Comparison of ENCODE assay signal across 15 cellular contexts in the genomic region with DNA sequence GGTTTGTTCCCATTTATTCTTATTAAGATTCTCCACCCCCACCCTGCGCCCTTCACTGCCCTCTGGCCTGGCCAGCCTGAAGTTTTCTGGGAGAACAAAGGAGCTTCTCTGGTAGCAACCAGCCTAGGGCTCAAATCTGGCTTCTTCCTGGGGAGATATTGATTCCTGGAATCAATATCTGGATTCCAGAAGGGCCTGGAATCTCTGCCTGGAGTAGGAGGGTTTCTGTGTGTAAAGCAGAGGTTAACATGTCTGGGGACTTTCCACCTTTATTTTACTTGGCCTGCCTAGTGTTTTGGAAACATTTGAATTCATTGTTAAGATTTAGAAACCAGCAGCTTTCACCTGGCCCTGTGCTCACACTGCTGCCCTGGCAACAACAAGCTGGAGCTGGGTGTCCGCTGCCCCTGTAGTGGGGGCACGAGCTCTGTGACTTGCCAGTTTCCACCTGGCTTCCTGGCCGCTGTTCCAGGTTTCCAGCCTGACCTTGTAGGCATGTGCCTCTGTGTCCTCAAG. TPM values are rescaled to one million over a fixed set of nuclear protein-coding genes. Genes with fewer than 3 reads are reported as not detected.
DNase-seq lines count a peak whose midpoint lies in the region; ATAC-seq and TF ChIP-seq lines count a peak whose summit lies in the region.
"Had no signal": no experiment of that assay in that cellular context is flagged by ENCODE, and none has a peak within 500 bp of the region (broad histone marks: within the 10 kb centered on the region; RNA-seq: fewer than 3 reads in every experiment).

No MANE protein-coding gene starts in this region.

- peak; percentile 39 for DNase-seq in Right ventricle myocardium inferior (ENCODE audit: missing footprints)
- DNase-seq in cardiac septum (ENCODE audit: low spot score), result no peak
- no peak for DNase-seq in epithelial cell of proximal tubule (ENCODE audit: low read depth)
- DNase-seq in uterus, result no peak
- no peak for DNase-seq in activated CD4-positive, CD25-positive, alpha-beta regulatory T cell (lab: John Stamatoyannopoulos, UW)
- no peak for DNase-seq in stimulated activated CD4-positive, alpha-beta T cell treated with anti-CD3 and anti-CD28 coated beads, Interleukin-2, amount 100 ng/mL, for 48 hours
- DNase-seq: activated CD4-positive, alpha-beta T cell treated with anti-CD3 and anti-CD28 coated beads, Interleukin-2, amount 10 ng/mL, durations not matched to agents 7 days and 5 days; aorta; effector memory CD4-positive, alpha-beta T cell; left colon; stimulated activated CD4-positive, alpha-beta T cell treated with anti-CD3 and anti-CD28 coated beads, Interleukin-2, amount 100 ng/mL, for 24 hours had no signal

- no peaks in the 10 kb centered on the region for H3K9me3 ChIP-seq in uterus
- H3K9me3 ChIP-seq: HAP-1 had no signal

- ATAC-seq in Right ventricle myocardium inferior, result no peak
- no peak for ATAC-seq in GM18505 (IDR thresholded peaks at IDR 0.05; ENCODE audit: unreplicated experiment)
- ATAC-seq: left colon; stimulated activated effector memory CD8-positive, alpha-beta T cell treated with anti-CD3 and anti-CD28 coated beads, Interleukin-12 subunit alpha, Interleukin-12 subunit beta, amount 100 ng/mL, for 72 hours had no signal

- no peak overlapping the region for H3K4me3 Mint-ChIP-seq in nephron
- H3K4me3 Mint-ChIP-seq: activated CD4-positive, alpha-beta T cell treated with anti-CD3 and anti-CD28 coated beads, Interleukin-2, amount 10 ng/mL, durations not matched to agents 7 days and 5 days; stimulated activated effector memory CD8-positive, alpha-beta T cell treated with anti-CD3 and anti-CD28 coated beads, Interleukin-12 subunit alpha, Interleukin-12 subunit beta, amount 100 ng/mL, for 72 hours had no signal

- no peak for TF ChIP-seq CTCF in epithelial cell of proximal tubule (conservative IDR thresholded peaks at IDR 0.05; ENCODE audit: low read depth, low read length)
- no peak for TF ChIP-seq CTCF in nephron (IDR thresholded peaks at IDR 0.05; ENCODE audit: unreplicated experiment in 3 of 3)
- TF ChIP-seq CTCF in uterus (IDR thresholded peaks at IDR 0.05), result no peak

- no peaks in the 10 kb centered on the region for H3K9me3 Mint-ChIP-seq in nephron
- H3K9me3 Mint-ChIP-seq: activated CD4-positive, alpha-beta T cell treated with anti-CD3 and anti-CD28 coated beads, Interleukin-2, amount 10 ng/mL, durations not matched to agents 7 days and 5 days; stimulated activated effector memory CD8-positive, alpha-beta T cell treated with anti-CD3 and anti-CD28 coated beads, Interleukin-12 subunit alpha, Interleukin-12 subunit beta, amount 100 ng/mL, for 72 hours had no signal

- H3K36me3 ChIP-seq in uterus, result no peaks in the 10 kb centered on the region
- H3K36me3 ChIP-seq: HAP-1 had no signal

- intact Hi-C loops in Right ventricle myocardium inferior (cut with DNase I) (loop anchor here (5.0 to 10.0 kb wide), 2 partner anchors 132 to 440 kb away; a partner anchor contains a TSS), cardiac septum (cut with DNase I) (no loop called here), uterus (cut with DNase I; ENCODE audit: low total_unique reads) (no loop called here)

- peak overlapping the region; percentile 74 for H3K4me3 ChIP-seq in epithelial cell of proximal tubule (ENCODE audit: low read depth, low read length)
- H3K4me3 ChIP-seq in uterus, result no peak overlapping the region
- H3K4me3 ChIP-seq: HAP-1 had no signal

- H3K27ac Mint-ChIP-seq in nephron, result peak overlapping the region; percentile 67 to 89 (median 74)
- H3K27ac Mint-ChIP-seq: activated CD4-positive, alpha-beta T cell treated with anti-CD3 and anti-CD28 coated beads, Interleukin-2, amount 10 ng/mL, durations not matched to agents 7 days and 5 days; stimulated activated effector memory CD8-positive, alpha-beta T cell treated with anti-CD3 and anti-CD28 coated beads, Interleukin-12 subunit alpha, Interleukin-12 subunit beta, amount 100 ng/mL, for 72 hours had no signal

- peaks cover 55% of the 10 kb centered on the region for H3K4me1 Mint-ChIP-seq in nephron

- peaks cover 0 to 10% of the 10 kb centered on the region in 2 donors for H3K4me1 ChIP-seq in uterus

- no peaks in the 10 kb centered on the region for H3K36me3 Mint-ChIP-seq in nephron (ENCODE audit: low read depth)
- H3K36me3 Mint-ChIP-seq: stimulated activated effector memory CD8-positive, alpha-beta T cell treated with anti-CD3 and anti-CD28 coated beads, Interleukin-12 subunit alpha, Interleukin-12 subunit beta, amount 100 ng/mL, for 72 hours had no signal

- TF ChIP-seq POLR2A in uterus (IDR thresholded peaks at IDR 0.05), result no peak
- no peak for TF ChIP-seq POLR2A in GM18505 (IDR thresholded peaks at IDR 0.05; ENCODE audit: borderline replicate concordance, extremely low read depth, insufficient read depth, insufficient read length)

- peaks cover 6% of the 10 kb centered on the region for H3K27me3 Mint-ChIP-seq in nephron (ENCODE audit: low read depth)

- H3K27me3 ChIP-seq in uterus, result no peaks in the 10 kb centered on the region

- peak overlapping the region; percentile 9 to 54 for H3K27ac ChIP-seq in uterus

RNA-seq across cellular contexts. Expression of a gene that starts 5.5 kb away (rescaled TPM):
- total RNA-seq in Right ventricle myocardium inferior, result not detected
- 1.4 TPM for total RNA-seq in cardiac septum
- total RNA-seq in epithelial cell of proximal tubule, result not detected in 2 replicates
- not detected for total RNA-seq in uterus
- total RNA-seq: left colon had no signal

RNA-seq across cellular contexts. Expression of a gene that starts 41.1 kb away (rescaled TPM):
- 817 TPM for total RNA-seq in Right ventricle myocardium inferior
- total RNA-seq in cardiac septum, result 932 TPM
- 427 and 615 TPM in 2 replicates for total RNA-seq in epithelial cell of proximal tubule
- total RNA-seq in uterus, result 100 to 1,000 TPM; 221 to 621 (median 300) TPM
